ENCODE assay signal across 9 cellular contexts in the genomic region with DNA sequence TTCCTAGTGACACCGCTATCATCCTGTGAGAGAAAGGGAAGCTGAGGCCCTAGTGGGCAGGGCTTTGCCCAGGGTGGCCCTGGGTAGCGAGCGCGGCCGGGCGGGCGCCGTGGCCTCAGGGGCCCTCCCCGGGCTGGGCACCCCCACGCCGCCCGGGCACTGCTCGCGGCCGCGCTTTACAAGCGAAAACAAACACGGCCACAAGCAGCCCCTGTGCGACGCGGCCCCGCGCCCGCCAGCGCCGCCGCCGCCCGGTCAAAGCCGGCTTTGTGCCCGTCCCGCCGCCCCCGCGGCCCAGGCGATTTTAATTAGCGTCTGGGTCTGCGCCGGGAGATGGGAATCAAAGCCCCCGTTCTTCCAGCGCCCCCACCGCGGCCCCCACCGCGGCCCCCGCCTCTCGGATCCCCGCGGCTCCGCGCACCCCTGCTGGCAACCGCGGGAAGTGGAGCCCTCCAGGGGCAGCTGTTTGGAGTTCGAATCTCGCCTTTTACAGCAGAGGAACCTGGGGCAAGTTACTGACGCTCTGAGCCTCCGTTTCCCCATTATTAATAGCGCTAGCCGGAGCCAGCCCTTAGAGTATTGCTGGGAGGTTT. TPM values are rescaled to one million over a fixed set of nuclear protein-coding genes. Genes with fewer than 3 reads are reported as not detected.
DNase-seq lines count a peak whose midpoint lies in the region; ATAC-seq and TF ChIP-seq lines count a peak whose summit lies in the region.
"Had no signal": no experiment of that assay in that cellular context is flagged by ENCODE, and none has a peak within 500 bp of the region (broad histone marks: within the 10 kb centered on the region; RNA-seq: fewer than 3 reads in every experiment).

No MANE protein-coding gene starts in this region.

- no peaks in the 10 kb centered on the region for H3K9me3 ChIP-seq in Peyer's patch
- H3K9me3 ChIP-seq in gastroesophageal sphincter, result no peaks in the 10 kb centered on the region

- peaks cover 11% of the 10 kb centered on the region for H3K27me3 Mint-ChIP-seq in nephron (ENCODE audit: low read depth)

- H3K27ac ChIP-seq in Peyer's patch (peak overlapping the region in 1 of 4 donors; percentile 41), gastroesophageal sphincter (peak overlapping the region in 3 of 4 donors; percentile 74 to 80 (median 77))

- DNase-seq in AG08395 (ENCODE audit: low spot score) (peak; percentile 43), Peyer's patch (peak in 1 of 3 donors; percentile 50), SIG-M5 (lab: John Stamatoyannopoulos, UW) (no peak)
- DNase-seq in stimulated activated naive CD4-positive, alpha-beta T cell treated with Interleukin-2 at 50 U/mL for 16 hours (lab: John Stamatoyannopoulos, UW), result no peak

- peaks cover 7% of the 10 kb centered on the region for H3K4me1 Mint-ChIP-seq in nephron

- WGBS in gastroesophageal sphincter (ENCODE audit: low coverage in 1 of 2), 2 donors, result 4% methylated on average over 5 of the region's 59 CpGs; no CpG with 5 or more reads in 1 of the 2 donors

- H3K4me3 Mint-ChIP-seq in nephron, result peak overlapping the region in 2 of 3 experiments; percentile 25 to 35
- H3K4me3 Mint-ChIP-seq: T-helper 1 cell treated with Interleukin-12 subunit alpha and Interleukin-12 subunit beta and Interleukin-4 antibody, amounts not matched to agents 30 μg/mL and 1 μg/mL, for 36 hours had no signal

- H3K4me1 ChIP-seq in Peyer's patch (peaks cover 0 to 13% (median 0%) of the 10 kb centered on the region in 4 donors), gastroesophageal sphincter (peaks cover 0 to 63% (median 12%) of the 10 kb centered on the region in 3 donors)

- TF ChIP-seq CTCF in Peyer's patch (IDR thresholded peaks at IDR 0.05) (peak in 3 of 6 experiments; percentile 26 to 30 (median 27)), gastroesophageal sphincter (IDR thresholded peaks at IDR 0.05) (peak in 3 of 4 experiments; percentile 35 to 69 (median 68)), nephron (IDR thresholded peaks at IDR 0.05; ENCODE audit: unreplicated experiment in 3 of 3) (peak; percentile 30 to 43 (median 41))

- H3K27me3 ChIP-seq in Peyer's patch (no peaks in the 10 kb centered on the region), gastroesophageal sphincter (no peaks in the 10 kb centered on the region)

- H3K27ac Mint-ChIP-seq in nephron, result no peak overlapping the region
- H3K27ac Mint-ChIP-seq: T-helper 1 cell treated with Interleukin-12 subunit alpha and Interleukin-12 subunit beta and Interleukin-4 antibody, amounts not matched to agents 30 μg/mL and 1 μg/mL, for 36 hours had no signal

- H3K36me3 ChIP-seq in Peyer's patch, result no peaks in the 10 kb centered on the region
- no peaks in the 10 kb centered on the region for H3K36me3 ChIP-seq in gastroesophageal sphincter

- no peak for TF ChIP-seq POLR2A in Peyer's patch (IDR thresholded peaks at IDR 0.05)
- TF ChIP-seq POLR2A in gastroesophageal sphincter (IDR thresholded peaks at IDR 0.05), result no peak

- no peaks in the 10 kb centered on the region for H3K9me3 Mint-ChIP-seq in nephron
- H3K9me3 Mint-ChIP-seq: T-helper 1 cell treated with Interleukin-12 subunit alpha and Interleukin-12 subunit beta and Interleukin-4 antibody, amounts not matched to agents 30 μg/mL and 1 μg/mL, for 36 hours had no signal

- no peaks in the 10 kb centered on the region for H3K36me3 Mint-ChIP-seq in nephron (ENCODE audit: low read depth)

- ATAC-seq in gastroesophageal sphincter (peak; percentile 29), GM18502 (IDR thresholded peaks at IDR 0.05; ENCODE audit: poor library complexity, unreplicated experiment) (no peak), HG03442 (IDR thresholded peaks at IDR 0.05; ENCODE audit: unreplicated experiment) (no peak)

- no peak for TF ChIP-seq EP300 in gastroesophageal sphincter (IDR thresholded peaks at IDR 0.05)

- H3K4me3 ChIP-seq in Peyer's patch (peak overlapping the region; percentile 18 to 55 (median 40)), gastroesophageal sphincter (peak overlapping the region; percentile 29 to 58)

RNA-seq across cellular contexts. Expression of gene CHRDL2, which starts 47.9 kb away (rescaled TPM):
- total RNA-seq in Peyer's patch, result not detected
- total RNA-seq in gastroesophageal sphincter, result 10 to 100 TPM in 1 of 4 donors, 1 to 10 TPM in 2, not detected in 1; 1.5 to 13.6 (median 1.7) TPM
